ENCODE assay signal across 16 cellular contexts in genomic region chr4:53459548-53459947, GRCh38.
DNase-seq lines count a peak whose midpoint lies in the region; ATAC-seq, FAIRE-seq and TF ChIP-seq lines count a peak whose summit lies in the region.
"Had no signal": no experiment of that assay in that cellular context is flagged by ENCODE, and none has a peak within 500 bp of the region (broad histone marks: within the 10 kb centered on the region; RNA-seq: fewer than 3 reads in every experiment).

No MANE protein-coding gene starts in this region.

- DNase-seq in NCI-H748 (lab: John Stamatoyannopoulos, UW; ENCODE audit: unreplicated experiment) (peak; percentile 1), NCI-H748 treated with DMSO at 0.1 percent for 48 hours (lab: John Stamatoyannopoulos, UW) (no peak), SHP77 (lab: John Stamatoyannopoulos, UW) (peak; percentile 54), fibroblast of villous mesenchyme (ENCODE audit: low read depth) (peak; percentile 60), small intestine (peak; percentile 13), hypothalamus (lab: John Stamatoyannopoulos, UW) (no peak)
- DNase-seq in activated T-helper 1 cell treated with anti-CD3 and anti-CD28 coated beads, Interleukin-12 subunit alpha, Interleukin-12 subunit beta, Interleukin-2, Interleukin-4 antibody, amounts not matched to agents 30 ng/mL and 10 ng/mL and 1 ng/mL, durations not matched to agents 14 hours and 24 hours and 36 hours (ENCODE audit: low spot score) = no peak
- DNase-seq: activated T-cell treated with anti-CD3 and anti-CD28 coated beads, Interleukin-2, amount 50 U/mL, for 24 hours; anterior cingulate cortex; effector CD8-positive, alpha-beta T cell; H9; NCI-H187; stimulated activated CD4-positive, alpha-beta T cell treated with anti-CD3 and anti-CD28 coated beads, Interleukin-1b, Interleukin-23, amount 100 ng/mL, for 48 hours had no signal

- no peak for TF ChIP-seq CTCF in fibroblast of villous mesenchyme (IDR thresholded peaks at IDR 0.05; ENCODE audit: insufficient read depth, low read depth, low read length)

- no peak for FAIRE-seq in small intestine (lab: Jason Lieb, UNC)
- FAIRE-seq: GM12892 had no signal

- no peaks in the 10 kb centered on the region for H3K4me1 ChIP-seq in small intestine (ENCODE audit: control insufficient read depth in 2 of 2, insufficient read depth in 1 of 2, low read depth in 1 of 2, low read length in 1 of 2)
- H3K4me1 ChIP-seq: vagina had no signal

- no peak overlapping the region for H3K27ac Mint-ChIP-seq in activated T-helper 1 cell treated with anti-CD3 and anti-CD28 coated beads, Interleukin-12 subunit alpha, Interleukin-12 subunit beta, Interleukin-2, Interleukin-4 antibody, amounts not matched to agents 30 ng/mL and 10 ng/mL and 1 ng/mL, durations not matched to agents 14 hours and 24 hours and 36 hours
- H3K27ac Mint-ChIP-seq: activated T-cell treated with anti-CD3 and anti-CD28 coated beads, Interleukin-2, amount 50 U/mL, for 24 hours had no signal

- no peak overlapping the region for H3K4me3 ChIP-seq in fibroblast of villous mesenchyme (ENCODE audit: low read depth, low read length)
- H3K4me3 ChIP-seq in small intestine (ENCODE audit: low read depth in 1 of 2, low read length in 2 of 2) = no peak overlapping the region
- H3K4me3 ChIP-seq: vagina had no signal

- H3K9me3 ChIP-seq in small intestine (ENCODE audit: control insufficient read depth, low read depth) = no peaks in the 10 kb centered on the region
- H3K9me3 ChIP-seq: vagina had no signal

- H3K27me3 ChIP-seq in small intestine (ENCODE audit: control insufficient read depth in 2 of 2, insufficient read depth in 2 of 2, low read length in 2 of 2) = no peaks in the 10 kb centered on the region
- H3K27me3 ChIP-seq: vagina had no signal

- H3K36me3 ChIP-seq in small intestine (ENCODE audit: control insufficient read depth in 2 of 2, insufficient read depth in 2 of 2, low read length in 2 of 2) = peaks cover 3 to 13% of the 10 kb centered on the region in 2 donors

- H3K36me3 Mint-ChIP-seq in activated T-helper 1 cell treated with anti-CD3 and anti-CD28 coated beads, Interleukin-12 subunit alpha, Interleukin-12 subunit beta, Interleukin-2, Interleukin-4 antibody, amounts not matched to agents 30 ng/mL and 10 ng/mL and 1 ng/mL, durations not matched to agents 14 hours and 24 hours and 36 hours (ENCODE audit: low read depth) = peaks cover 32% of the 10 kb centered on the region

- no peak overlapping the region for H3K4me3 Mint-ChIP-seq in activated T-helper 1 cell treated with anti-CD3 and anti-CD28 coated beads, Interleukin-12 subunit alpha, Interleukin-12 subunit beta, Interleukin-2, Interleukin-4 antibody, amounts not matched to agents 30 ng/mL and 10 ng/mL and 1 ng/mL, durations not matched to agents 14 hours and 24 hours and 36 hours
- H3K4me3 Mint-ChIP-seq: activated T-cell treated with anti-CD3 and anti-CD28 coated beads, Interleukin-2, amount 50 U/mL, for 24 hours; H9 had no signal

- no peaks in the 10 kb centered on the region for H3K4me1 Mint-ChIP-seq in activated T-helper 1 cell treated with anti-CD3 and anti-CD28 coated beads, Interleukin-12 subunit alpha, Interleukin-12 subunit beta, Interleukin-2, Interleukin-4 antibody, amounts not matched to agents 30 ng/mL and 10 ng/mL and 1 ng/mL, durations not matched to agents 14 hours and 24 hours and 36 hours (ENCODE audit: low read depth)

- H3K27me3 Mint-ChIP-seq in activated T-helper 1 cell treated with anti-CD3 and anti-CD28 coated beads, Interleukin-12 subunit alpha, Interleukin-12 subunit beta, Interleukin-2, Interleukin-4 antibody, amounts not matched to agents 30 ng/mL and 10 ng/mL and 1 ng/mL, durations not matched to agents 14 hours and 24 hours and 36 hours (ENCODE audit: insufficient read depth) = no peaks in the 10 kb centered on the region
- H3K27me3 Mint-ChIP-seq: activated T-cell treated with anti-CD3 and anti-CD28 coated beads, Interleukin-2, amount 50 U/mL, for 24 hours had no signal

- ATAC-seq in HG03460 (IDR thresholded peaks at IDR 0.05; ENCODE audit: unreplicated experiment) = no peak

- no peaks in the 10 kb centered on the region for H3K9me3 Mint-ChIP-seq in activated T-helper 1 cell treated with anti-CD3 and anti-CD28 coated beads, Interleukin-12 subunit alpha, Interleukin-12 subunit beta, Interleukin-2, Interleukin-4 antibody, amounts not matched to agents 30 ng/mL and 10 ng/mL and 1 ng/mL, durations not matched to agents 14 hours and 24 hours and 36 hours
- H3K9me3 Mint-ChIP-seq: activated T-cell treated with anti-CD3 and anti-CD28 coated beads, Interleukin-2, amount 50 U/mL, for 24 hours; H9 had no signal

- no peak overlapping the region for H3K27ac ChIP-seq in small intestine (ENCODE audit: low read depth in 1 of 2, low read length in 1 of 2)
- H3K27ac ChIP-seq: vagina had no signal

- intact Hi-C loops in activated T-helper 1 cell treated with anti-CD3 and anti-CD28 coated beads, Interleukin-12 subunit alpha, Interleukin-12 subunit beta, Interleukin-2, Interleukin-4 antibody, amounts not matched to agents 30 ng/mL and 10 ng/mL and 1 ng/mL, durations not matched to agents 14 hours and 24 hours and 36 hours (cut with micrococcal nuclease) = no loop called here

Comparison
In these comparisons a context has a peak if more than half of its experiments do, and no peak if none do; other contexts are left out.
1. DNase-seq: peak in NCI-H748 (single experiment), SHP77 (2 of 2), fibroblast of villous mesenchyme (single experiment) and small intestine (single experiment); none in NCI-H748 treated with DMSO at 0.1 percent for 48 hours (single experiment), hypothalamus (0 of 51) and activated T-helper 1 cell treated with anti-CD3 and anti-CD28 coated beads, Interleukin-12 subunit alpha, Interleukin-12 subunit beta, Interleukin-2, Interleukin-4 antibody, amounts not matched to agents 30 ng/mL and 10 ng/mL and 1 ng/mL, durations not matched to agents 14 hours and 24 hours and 36 hours (single experiment).